ENCODE assay signal across 8 cellular contexts in the genomic region with DNA sequence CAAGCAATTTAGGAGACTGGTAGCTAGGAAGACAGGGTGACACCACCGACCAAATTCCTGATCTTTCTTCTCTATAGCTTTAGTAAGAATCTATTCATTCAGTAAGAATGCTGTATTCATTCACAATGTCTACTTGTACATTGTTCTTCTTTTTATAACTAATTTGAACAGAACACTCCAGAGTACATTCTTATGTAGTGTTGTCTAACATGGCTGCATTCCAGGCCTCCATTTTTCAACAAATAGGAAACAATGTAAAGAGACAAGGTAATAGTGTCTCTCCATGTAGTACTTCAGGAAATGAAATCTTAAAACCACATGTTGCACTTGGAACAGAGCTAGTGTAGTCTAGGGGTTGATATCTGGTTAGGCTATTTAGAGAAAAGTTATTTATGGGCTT. TPM values are rescaled to one million over a fixed set of nuclear protein-coding genes. Genes with fewer than 3 reads are reported as not detected.
DNase-seq lines count a peak whose midpoint lies in the region; TF ChIP-seq lines count a peak whose summit lies in the region.

No MANE protein-coding gene starts in this region.

- no peak for TF ChIP-seq CTCF in HEK293 (tag by site-specific recombination; IDR thresholded peaks at IDR 0.05)
- TF ChIP-seq CTCF in spleen (IDR thresholded peaks at IDR 0.05 in 8 of 11, conservative IDR thresholded peaks at IDR 0.05 in 3 of 11) = no peak

- H3K36me3 ChIP-seq in HEK293 (ENCODE audit: control insufficient read depth in 2 of 2, insufficient read depth in 1 of 2, low read length in 2 of 2) = peaks cover 0 to 4% of the 10 kb centered on the region in 2 experiments; a peak in 2 of 3 replicates
- H3K36me3 ChIP-seq in iPS DF 6.9 (ENCODE audit: control insufficient read depth, insufficient read depth, low read length) = peaks cover 2% of the 10 kb centered on the region; the same call in 1 of the 2 replicates
- peaks cover 0 to 12% (median 0%) of the 10 kb centered on the region in 6 donors for H3K36me3 ChIP-seq in spleen

- no peaks in the 10 kb centered on the region for H3K27me3 Mint-ChIP-seq in activated naive CD8-positive, alpha-beta T cell

- POLR2A ChIA-PET in HEK293 (lab: Yijun Ruan, JAX) = interaction anchor here (0.6 to 3.7 kb wide), 14 partner anchors 10 to 112 kb away, joined by 3 to 22 read pairs (median 4); no protein-coding TSS in a partner anchor

- peak overlapping the region; percentile 28 for H3K27ac Mint-ChIP-seq in activated naive CD8-positive, alpha-beta T cell

- H3K36me3 Mint-ChIP-seq in activated naive CD8-positive, alpha-beta T cell = no peaks in the 10 kb centered on the region

- H3K4me3 Mint-ChIP-seq in activated naive CD8-positive, alpha-beta T cell = peak overlapping the region; percentile 92

- TF ChIP-seq POLR2A in spleen (IDR thresholded peaks at IDR 0.05) = no peak

- H3K9me3 ChIP-seq in HEK293 (ENCODE audit: control insufficient read depth, insufficient read depth, low read depth, low read length) (no peaks in the 10 kb centered on the region), iPS DF 6.9 (ENCODE audit: control insufficient read depth, insufficient read depth, low read length) (no peaks in the 10 kb centered on the region), spleen (no peaks in the 10 kb centered on the region)

- H3K4me1 ChIP-seq in HEK293 (ENCODE audit: control insufficient read depth, insufficient read depth, low read length) (peaks cover 4% of the 10 kb centered on the region; the same call in 1 of the 2 replicates), iPS DF 6.9 (ENCODE audit: control insufficient read depth, insufficient read depth, low read length) (no peaks in the 10 kb centered on the region), spleen (peaks cover 11 to 77% (median 41%) of the 10 kb centered on the region in 6 donors)

- CTCF ChIA-PET in HEK293 (lab: Yijun Ruan, JAX) = interaction anchor here (0.6 to 2.1 kb wide), 21 partner anchors 9 to 120 kb away, joined by 3 to 11 read pairs (median 3); no protein-coding TSS in a partner anchor

- H3K9me3 Mint-ChIP-seq in activated naive CD8-positive, alpha-beta T cell (ENCODE audit: low read depth) = no peaks in the 10 kb centered on the region

- peaks cover 32% of the 10 kb centered on the region for H3K4me1 Mint-ChIP-seq in activated naive CD8-positive, alpha-beta T cell (ENCODE audit: low read depth)

- peak overlapping the region; percentile 83 for H3K27ac ChIP-seq in HEK293 (ENCODE audit: extremely low read depth, low read depth, low read length)
- H3K27ac ChIP-seq in iPS DF 6.9 (ENCODE audit: low read length) = no peak overlapping the region
- peak overlapping the region; percentile 6 to 97 (median 94) for H3K27ac ChIP-seq in spleen

- H3K4me3 ChIP-seq in HEK293 (ENCODE audit: low read depth, low read length) (peak overlapping the region; percentile 95), iPS DF 6.9 (ENCODE audit: low read length) (peak overlapping the region; percentile 100; the same call in 1 of the 2 replicates), spleen (peak overlapping the region; percentile 70 to 96 (median 91))

- intact Hi-C loops in spleen (cut with DNase I; ENCODE audit: low total_unique reads) = no loop called here

- DNase-seq in iPS DF 6.9 (ENCODE audit: low read depth, low spot score) = no peak
- DNase-seq in spleen = no peak
- DNase-seq in EL = no peak
- DNase-seq in activated CD4-positive, CD25-positive, alpha-beta regulatory T cell (lab: John Stamatoyannopoulos, UW) = no peak
- DNase-seq in HK-2 (ENCODE audit: unreplicated experiment) = no peak
- DNase-seq in SIG-M5 treated with dmso at 0.1 percent for 504 hours (lab: John Stamatoyannopoulos, UW; ENCODE audit: unreplicated experiment) = no peak

- WGBS in iPS DF 6.9 (ENCODE audit: insufficient coverage, insufficient read length) = no CpG with 5 or more reads among the region's 1 CpG
- WGBS in spleen, 5 donors = 29 to 54% (median 48%) methylated on average over 1 of the region's 1 CpG

- H3K27me3 ChIP-seq in iPS DF 6.9 (ENCODE audit: control insufficient read depth, insufficient read depth, low read length) (no peaks in the 10 kb centered on the region), spleen (replicated peaks in 1 of 7) (no peaks in the 10 kb centered on the region)

TF ChIP-seq in HEK293, 187 proteins besides CTCF, POLR2A, EP300 and RAD21:
- TF ChIP-seq ZNF473 (tag by site-specific recombination; IDR thresholded peaks at IDR 0.05) (no peak), ZNF664 (tag by site-specific recombination; IDR thresholded peaks at IDR 0.05) (peak; percentile 93), FEZF1 (tag by site-specific recombination; IDR thresholded peaks at IDR 0.05) (no peak), SCRT1 (tag by site-specific recombination; IDR thresholded peaks at IDR 0.05; ENCODE audit: borderline replicate concordance) (peak; percentile 55; the same call in 1 of the 2 replicates), SCRT2 (tag by site-specific recombination; IDR thresholded peaks at IDR 0.05) (peak; percentile 93)

RNA-seq across cellular contexts. Expression of gene VCL, which starts 1.8 kb away (rescaled TPM):
- 100 to 1,000 TPM in 3 of 7 donors, 10 to 100 TPM in 4; 42.9 to 214 (median 88.0) TPM for total RNA-seq in spleen
- polyA plus RNA-seq in spleen = 10 to 100 TPM in 1 of 3 donors, 1 to 10 TPM in 2; 8.8 to 13.6 (median 9.4) TPM
